Comparison of ENCODE assay signal across 9 cellular contexts in the genomic region with DNA sequence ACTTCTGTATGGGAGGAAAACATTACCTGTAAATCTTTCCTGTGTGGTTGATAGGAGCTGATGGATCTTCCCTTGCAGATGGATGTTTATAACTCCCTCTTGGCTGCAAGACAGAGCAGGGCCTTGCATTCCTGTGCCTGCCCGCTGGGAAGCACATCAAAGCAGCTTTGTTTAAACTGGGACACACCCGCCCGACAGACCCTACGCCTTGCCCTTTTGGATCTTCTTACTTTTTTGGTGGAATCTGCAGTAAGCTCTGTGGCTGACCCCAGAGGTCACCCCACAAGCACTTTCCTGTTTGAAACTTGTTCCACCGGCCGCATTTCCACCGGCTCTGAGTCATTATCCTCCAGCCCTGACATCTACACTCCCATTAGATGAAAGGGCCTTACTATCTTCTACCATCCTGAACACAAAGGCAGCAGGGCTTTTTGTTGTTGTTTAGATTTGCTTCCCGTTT.
DNase-seq lines count a peak whose midpoint lies in the region; ATAC-seq and TF ChIP-seq lines count a peak whose summit lies in the region.
"Had no signal": no experiment of that assay in that cellular context is flagged by ENCODE, and none has a peak within 500 bp of the region (broad histone marks: within the 10 kb centered on the region; RNA-seq: fewer than 3 reads in every experiment).

No MANE protein-coding gene starts in this region.

- H3K27me3 ChIP-seq in RWPE2 (ENCODE audit: insufficient read depth, poor library complexity, severe bottlenecking), result no peaks in the 10 kb centered on the region
- H3K27me3 ChIP-seq in colonic mucosa, result no peaks in the 10 kb centered on the region

- H3K9me3 ChIP-seq in RWPE2 (ENCODE audit: severe bottlenecking), result no peaks in the 10 kb centered on the region
- no peaks in the 10 kb centered on the region for H3K9me3 ChIP-seq in colonic mucosa
- H3K9me3 ChIP-seq in mucosa of descending colon, result no peaks in the 10 kb centered on the region

- intact Hi-C loops in colonic mucosa (cut with DNase I) (no loop called here), mucosa of descending colon (cut with DNase I, micrococcal nuclease) (no loop called here)

- peak; percentile 76 for DNase-seq in EL
- DNase-seq in RWPE2 (ENCODE audit: low spot score), result peak; percentile 90
- peak; percentile 20 for DNase-seq in colonic mucosa
- peak in 2 of 3 donors; percentile 9 to 30 for DNase-seq in mucosa of descending colon
- DNase-seq in epidermal melanocyte (ENCODE audit: insufficient read length, low spot score), result no peak
- DNase-seq in NCI-H526 (lab: John Stamatoyannopoulos, UW), result no peak
- DNase-seq: activated B cell treated with CpG ODN at 0.5 μM for 24 hours had no signal

- H3K27ac ChIP-seq in RWPE2 (ENCODE audit: poor library complexity, severe bottlenecking) (peak overlapping the region; percentile 56), colonic mucosa (no peak overlapping the region)

- no peak overlapping the region for H3K9ac ChIP-seq in colonic mucosa (ENCODE audit: low read depth in 2 of 2, low read length in 2 of 2)

- TF ChIP-seq CTCF in RWPE2 (IDR thresholded peaks at IDR 0.05; ENCODE audit: poor library complexity, severe bottlenecking) (no peak), colonic mucosa (IDR thresholded peaks at IDR 0.05) (no peak), mucosa of descending colon (IDR thresholded peaks at IDR 0.05) (no peak)

- H3K4me3 ChIP-seq in RWPE2 (ENCODE audit: severe bottlenecking) (no peak overlapping the region), colonic mucosa (no peak overlapping the region), mucosa of descending colon (no peak overlapping the region)

- H3K4me1 ChIP-seq in RWPE2 (ENCODE audit: insufficient read depth, poor library complexity, severe bottlenecking) (peaks cover 38% of the 10 kb centered on the region), colonic mucosa (no peaks in the 10 kb centered on the region), mucosa of descending colon (ENCODE audit: low read depth) (no peaks in the 10 kb centered on the region)

- no peaks in the 10 kb centered on the region for H3K36me3 ChIP-seq in RWPE2 (ENCODE audit: low read depth)
- no peaks in the 10 kb centered on the region for H3K36me3 ChIP-seq in colonic mucosa
- H3K36me3 ChIP-seq in mucosa of descending colon (ENCODE audit: low read depth), result no peaks in the 10 kb centered on the region

- ATAC-seq in RWPE2 (ENCODE audit: low read depth) (peak; percentile 98), mucosa of descending colon (peak; percentile 62), HG03439 (IDR thresholded peaks at IDR 0.05; ENCODE audit: unreplicated experiment) (no peak), GM19395 (IDR thresholded peaks at IDR 0.05; ENCODE audit: unreplicated experiment) (no peak)

Comparison
In these comparisons a context has a peak if more than half of its experiments do, and no peak if none do; other contexts are left out.
1. DNase-seq: peak in EL (single experiment), RWPE2 (single experiment), colonic mucosa (single experiment) and mucosa of descending colon (2 of 3); none in epidermal melanocyte (single experiment) and NCI-H526 (0 of 2).
2. ATAC-seq: peak in RWPE2 (single experiment) and mucosa of descending colon (single experiment); none in HG03439 (single experiment) and GM19395 (single experiment).